ENCODE assay signal across 17 cellular contexts in genomic region chr22:46662226-46662625, GRCh38. TPM values are rescaled to one million over a fixed set of nuclear protein-coding genes. Genes with fewer than 3 reads are reported as not detected.
DNase-seq lines count a peak whose midpoint lies in the region; ATAC-seq and TF ChIP-seq lines count a peak whose summit lies in the region.
"Had no signal": no experiment of that assay in that cellular context is flagged by ENCODE, and none has a peak within 500 bp of the region (broad histone marks: within the 10 kb centered on the region; RNA-seq: fewer than 3 reads in every experiment).

No MANE protein-coding gene starts in this region.

- peaks cover 59% of the 10 kb centered on the region for H3K36me3 ChIP-seq in left ventricle myocardium inferior
- H3K36me3 ChIP-seq in IMR-90 (ENCODE audit: control insufficient read depth, insufficient read depth, low read length), result peaks cover 37% of the 10 kb centered on the region; the same call in 1 of the 2 replicates
- H3K36me3 ChIP-seq: SJCRH30 had no signal

- intact Hi-C loops in right cardiac atrium (cut with DNase I) (no loop called here), left ventricle myocardium inferior (cut with micrococcal nuclease) (no loop called here), IMR-90 (cut with micrococcal nuclease) (no loop called here)

- dilution Hi-C loops in IMR-90 (cut with HindIII; ENCODE audit: low sequenced_read_pairs, unreplicated experiment), result no loop called here

- no peak overlapping the region for H2AFZ ChIP-seq in IMR-90 (replicated peaks; ENCODE audit: low read length, poor library complexity)
- H2AFZ ChIP-seq: GM23248, PC-9 had no signal

- H3K27me3 ChIP-seq in right cardiac atrium (ENCODE audit: control insufficient read depth, insufficient read depth) (no peaks in the 10 kb centered on the region), left ventricle myocardium inferior (ENCODE audit: low read depth) (no peaks in the 10 kb centered on the region), IMR-90 (ENCODE audit: control insufficient read depth, insufficient read depth, low read length) (no peaks in the 10 kb centered on the region)
- H3K27me3 ChIP-seq: SJCRH30 had no signal

- 86% methylated on average over 15 of the region's 15 CpGs for WGBS in right cardiac atrium
- WGBS in IMR-90 (ENCODE audit: extremely low coverage in 2 of 2, insufficient read length in 1 of 2), 2 experiments, result 77% methylated on average over 12 of the region's 15 CpGs; no CpG with 5 or more reads in 1 of the 2 experiments

- no peak overlapping the region for H4K5ac ChIP-seq in IMR-90 (ENCODE audit: low read depth, low read length)

- no peak overlapping the region for H4K91ac ChIP-seq in IMR-90 (ENCODE audit: insufficient read depth, low read depth, low read length)

- no peak overlapping the region for H2BK20ac ChIP-seq in IMR-90 (ENCODE audit: low read depth, low read length)

- CTCF ChIA-PET in IMR-90 (lab: Yijun Ruan, JAX), result no interaction called here

- no peak overlapping the region for H2BK15ac ChIP-seq in IMR-90 (ENCODE audit: low read depth, low read length)

- peak overlapping the region; percentile 87 for H3K27ac Mint-ChIP-seq in stimulated activated effector memory CD8-positive, alpha-beta T cell treated with anti-CD3 and anti-CD28 coated beads, Interleukin-12 subunit alpha, Interleukin-12 subunit beta, amount 100 ng/mL, for 72 hours
- H3K27ac Mint-ChIP-seq: B cell; CD8-positive, alpha-beta T cell; HFFc6 had no signal

- peaks cover 11% of the 10 kb centered on the region for H3K36me3 Mint-ChIP-seq in stimulated activated effector memory CD8-positive, alpha-beta T cell treated with anti-CD3 and anti-CD28 coated beads, Interleukin-12 subunit alpha, Interleukin-12 subunit beta, amount 100 ng/mL, for 72 hours

- peak overlapping the region; percentile 23 for H2AK9ac ChIP-seq in IMR-90 (replicated peaks; ENCODE audit: low read depth, low read length, poor library complexity)

- H3K56ac ChIP-seq in IMR-90 (ENCODE audit: extremely low read depth, insufficient read depth, low read length), result no peak overlapping the region

- no peak for TF ChIP-seq RAD21 in IMR-90 (IDR thresholded peaks at IDR 0.05; ENCODE audit: low read length)

- no peak overlapping the region for H3K27ac ChIP-seq in right cardiac atrium (ENCODE audit: low read length)
- H3K27ac ChIP-seq in left ventricle myocardium inferior (replicated peaks), result no peak overlapping the region
- H3K27ac ChIP-seq in IMR-90 (ENCODE audit: insufficient read depth, low read length), result no peak overlapping the region
- H3K27ac ChIP-seq in angular gyrus (ENCODE audit: low read depth, low read length), result peak overlapping the region; percentile 44
- H3K27ac ChIP-seq: GM23248, KMS-11, PC-9, SJCRH30 had no signal

- in situ Hi-C loops in IMR-90 (cut with MboI; ENCODE audit: low sequenced_read_pairs), result no loop called here

- H3K9me1 ChIP-seq in IMR-90 (ENCODE audit: insufficient read depth, low read length), result peaks cover 2% of the 10 kb centered on the region; the same call in 1 of the 2 replicates

- no peak overlapping the region for H3K4ac ChIP-seq in IMR-90 (ENCODE audit: low read depth, low read length)

- POLR2A ChIA-PET in IMR-90 (lab: Charles Lee; ENCODE audit: unreplicated experiment), result no interaction called here

- H4K8ac ChIP-seq in IMR-90 (ENCODE audit: low read depth in 2 of 2, low read length in 2 of 2), result no peak overlapping the region

- no peak for TF ChIP-seq CTCF in left ventricle myocardium inferior (IDR thresholded peaks at IDR 0.05; ENCODE audit: borderline replicate concordance)
- no peak for TF ChIP-seq CTCF in IMR-90 (conservative IDR thresholded peaks at IDR 0.05; ENCODE audit: low read depth, low read length)

- H3K9ac ChIP-seq in IMR-90 (ENCODE audit: low read depth, low read length), result no peak overlapping the region
- H3K9ac ChIP-seq: GM23248, KMS-11 had no signal

- H2AK5ac ChIP-seq in IMR-90 (ENCODE audit: low read depth, low read length), result no peak overlapping the region

- ATAC-seq in right cardiac atrium, result no peak
- no peak for ATAC-seq in IMR-90 (ENCODE audit: low read depth)
- no peak for ATAC-seq in stimulated activated effector memory CD8-positive, alpha-beta T cell treated with anti-CD3 and anti-CD28 coated beads, Interleukin-12 subunit alpha, Interleukin-12 subunit beta, amount 100 ng/mL, for 72 hours

- H3K79me1 ChIP-seq in IMR-90 (ENCODE audit: low read depth in 1 of 2, low read length in 2 of 2), result no peaks in the 10 kb centered on the region

- H3K4me1 Mint-ChIP-seq in stimulated activated effector memory CD8-positive, alpha-beta T cell treated with anti-CD3 and anti-CD28 coated beads, Interleukin-12 subunit alpha, Interleukin-12 subunit beta, amount 100 ng/mL, for 72 hours, result peaks cover 28% of the 10 kb centered on the region

- no peak overlapping the region for H3K18ac ChIP-seq in IMR-90 (ENCODE audit: low read depth, low read length)

- no peak overlapping the region for H3K23ac ChIP-seq in IMR-90 (ENCODE audit: low read depth, low read length)

- no peaks in the 10 kb centered on the region; the same call in 1 of the 2 replicates for H4K20me1 ChIP-seq in IMR-90 (ENCODE audit: insufficient read depth, low read length)

- no peak overlapping the region for H2BK120ac ChIP-seq in IMR-90 (ENCODE audit: low read depth, low read length)

- H3K9me3 ChIP-seq in right cardiac atrium (ENCODE audit: control insufficient read depth, low read length), result no peaks in the 10 kb centered on the region
- no peaks in the 10 kb centered on the region for H3K9me3 ChIP-seq in left ventricle myocardium inferior (replicated peaks)
- H3K9me3 ChIP-seq in IMR-90 (ENCODE audit: control insufficient read depth, insufficient read depth, low read length), result no peaks in the 10 kb centered on the region
- H3K9me3 ChIP-seq: SJCRH30 had no signal

- H3K4me3 ChIP-seq in right cardiac atrium (ENCODE audit: low read length) (no peak overlapping the region), left ventricle myocardium inferior (no peak overlapping the region), IMR-90 (ENCODE audit: insufficient read depth, low read depth, low read length) (no peak overlapping the region)
- H3K4me3 ChIP-seq: GM23248, PC-9, SJCRH30 had no signal

- BruUV-seq in IMR-90 (replicated peaks; lab: Mats Ljungman, UMichigan), result no TSS peak

- H3K9me3 Mint-ChIP-seq in stimulated activated effector memory CD8-positive, alpha-beta T cell treated with anti-CD3 and anti-CD28 coated beads, Interleukin-12 subunit alpha, Interleukin-12 subunit beta, amount 100 ng/mL, for 72 hours, result no peaks in the 10 kb centered on the region
- H3K9me3 Mint-ChIP-seq: CD8-positive, alpha-beta T cell; HFFc6 had no signal

- TF ChIP-seq POLR2A in IMR-90 (IDR thresholded peaks at IDR 0.05; ENCODE audit: low read depth, low read length), result no peak

- DNase-seq in right cardiac atrium, result peak in 2 of 3 donors; percentile 11 to 46
- DNase-seq in left ventricle myocardium inferior, result no peak
- DNase-seq in IMR-90, result no peak
- DNase-seq in stimulated activated effector memory CD8-positive, alpha-beta T cell treated with anti-CD3 and anti-CD28 coated beads, Interleukin-12 subunit alpha, Interleukin-12 subunit beta, amount 100 ng/mL, for 72 hours (ENCODE audit: low spot score in 2 of 2), result no peak
- DNase-seq in superior temporal gyrus (ENCODE audit: extremely low spot score), result no peak
- no peak for DNase-seq in DMS153 treated with DMSO at 0.1 percent for 48 hours (lab: John Stamatoyannopoulos, UW; ENCODE audit: unreplicated experiment)
- DNase-seq: HFFc6, NCI-H1048, NCI-H146, NCI-H510A, PC-9, SJCRH30 had no signal

- H3K4me3 Mint-ChIP-seq in stimulated activated effector memory CD8-positive, alpha-beta T cell treated with anti-CD3 and anti-CD28 coated beads, Interleukin-12 subunit alpha, Interleukin-12 subunit beta, amount 100 ng/mL, for 72 hours, result peak overlapping the region; percentile 24
- H3K4me3 Mint-ChIP-seq: B cell; CD8-positive, alpha-beta T cell; HFFc6 had no signal

- H3K4me2 ChIP-seq in IMR-90 (ENCODE audit: low read depth, low read length), result no peak overlapping the region
- H3K4me2 ChIP-seq: KMS-11, PC-9 had no signal

- no peak overlapping the region for H2BK5ac ChIP-seq in IMR-90 (ENCODE audit: low read depth, low read length, poor library complexity, severe bottlenecking)

- H3K14ac ChIP-seq in IMR-90 (replicated peaks; ENCODE audit: low read depth, low read length), result no peak overlapping the region

- no peaks in the 10 kb centered on the region for H3K4me1 ChIP-seq in right cardiac atrium (ENCODE audit: control insufficient read depth, insufficient read depth, low read length)
- peaks cover 51% of the 10 kb centered on the region for H3K4me1 ChIP-seq in left ventricle myocardium inferior
- peaks cover 2% of the 10 kb centered on the region; the same call in 1 of the 2 replicates for H3K4me1 ChIP-seq in IMR-90 (ENCODE audit: control insufficient read depth, insufficient read depth, low read length)

TF ChIP-seq in IMR-90, 13 proteins besides CTCF, POLR2A, EP300 and RAD21 (continues in another document):
- no peak for TF ChIP-seq RFX5 (IDR thresholded peaks at IDR 0.05; ENCODE audit: low read depth, low read length)
- no peak for TF ChIP-seq FOS (IDR thresholded peaks at IDR 0.05; ENCODE audit: low read depth, low read length)
- TF ChIP-seq CEBPB (IDR thresholded peaks at IDR 0.05; ENCODE audit: low read depth, low read length), result no peak
- TF ChIP-seq MXI1 (IDR thresholded peaks at IDR 0.05; ENCODE audit: borderline replicate concordance, low read depth, low read length), result no peak
- TF ChIP-seq SMC3 (IDR thresholded peaks at IDR 0.05; ENCODE audit: low read depth, low read length), result no peak
- no peak for TF ChIP-seq RCOR1 (IDR thresholded peaks at IDR 0.05; ENCODE audit: insufficient replicate concordance, low read length)
- no peak for TF ChIP-seq NFE2L2 (IDR thresholded peaks at IDR 0.05; ENCODE audit: low read depth, low read length)
- no peak for TF ChIP-seq BHLHE40 (IDR thresholded peaks at IDR 0.05; ENCODE audit: low read depth, low read length)
- TF ChIP-seq MAZ (IDR thresholded peaks at IDR 0.05; ENCODE audit: borderline replicate concordance, low read depth, low read length), result no peak

RNA-seq across cellular contexts. Expression of gene GRAMD4, which starts 42.0 kb away (rescaled TPM):
- total RNA-seq in right cardiac atrium, result 100 to 1,000 TPM in 1 of 4 donors, 10 to 100 TPM in 3; 74.3 to 106 (median 88.5) TPM
- 31.6 TPM for polyA plus RNA-seq in right cardiac atrium
- total RNA-seq in left ventricle myocardium inferior, result 77.6 TPM
- total RNA-seq in IMR-90 (2012; rRNA removed), result 2.7 and 2.8 TPM in 2 replicates
- 5.8 and 7.4 TPM in 2 replicates for polyA plus RNA-seq in IMR-90 (2012; rRNA removed)
- 3.2 and 5.9 TPM in 2 replicates for polyA plus RNA-seq in IMR-90 (2012; cell fraction: cytosol; rRNA removed)
- 11.4 and 12.3 TPM in 2 replicates for polyA plus RNA-seq in IMR-90 (2012; cell fraction: nucleus; rRNA removed; ENCODE audit: low replicate concordance)

Comparison
In these comparisons a context has a peak if more than half of its experiments do, and no peak if none do; other contexts are left out.
1. DNase-seq: peak in right cardiac atrium (2 of 3); none in left ventricle myocardium inferior (single experiment), IMR-90 (single experiment), stimulated activated effector memory CD8-positive, alpha-beta T cell treated with anti-CD3 and anti-CD28 coated beads, Interleukin-12 subunit alpha, Interleukin-12 subunit beta, amount 100 ng/mL, for 72 hours (0 of 2), superior temporal gyrus (single experiment) and DMS153 treated with DMSO at 0.1 percent for 48 hours (single experiment).
2. RNA of gene GRAMD4, which starts 42.0 kb away (total RNA-seq): 74.3 to 106 TPM in right cardiac atrium and 77.6 TPM in left ventricle myocardium inferior (single experiment); 2.7 to 2.8 TPM in IMR-90; every median in the first group is over 10 times any median in the second.